ENCODE assay signal across 21 cellular contexts in the genomic region with DNA sequence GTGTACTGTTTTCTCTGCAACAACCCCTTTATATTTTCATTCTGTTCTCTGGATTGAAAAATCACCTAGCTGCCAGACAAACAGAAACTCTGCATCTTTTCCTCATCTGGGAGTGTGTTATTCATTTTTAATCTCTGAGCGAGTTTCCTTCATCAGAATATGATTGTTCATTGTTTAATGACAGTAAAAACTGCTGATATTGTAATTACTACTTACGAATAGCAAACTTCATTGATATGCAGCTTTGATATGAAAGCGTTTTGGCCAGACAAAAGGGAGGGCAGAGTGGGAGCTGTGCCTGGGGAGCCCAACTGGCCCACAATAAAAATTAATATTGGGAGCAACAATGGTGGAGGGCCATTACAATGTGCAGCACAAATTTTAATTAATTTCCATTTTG.
A peak's percentile ranks its signal among the peaks of the same experiment; 100 is the strongest.
DNase-seq lines count a peak whose midpoint lies in the region; ATAC-seq, FAIRE-seq and TF ChIP-seq lines count a peak whose summit lies in the region.
"Had no signal": no experiment of that assay in that cellular context is flagged by ENCODE, and none has a peak within 500 bp of the region (broad histone marks: within the 10 kb centered on the region; RNA-seq: fewer than 3 reads in every experiment).

No MANE protein-coding gene starts in this region.

- no peak overlapping the region for H4K8ac ChIP-seq in IMR-90 (ENCODE audit: low read depth in 2 of 2, low read length in 2 of 2)

- FAIRE-seq in A549 (lab: Jason Lieb, UNC) (no peak), K562 (lab: Jason Lieb, UNC) (no peak)
- FAIRE-seq: A204.1, D721Med, G401.6, GM12891 had no signal

- H3K23ac ChIP-seq in IMR-90 (ENCODE audit: low read depth, low read length) = no peak overlapping the region

- no peak for DNase-seq in A549 (ENCODE audit: low read depth in 1 of 2, low spot score in 1 of 2)
- no peak for DNase-seq in IMR-90
- DNase-seq in K562 (ENCODE audit: extremely low read depth in 1 of 4, low spot score in 3 of 4) = no peak
- peak; percentile 43 for DNase-seq in retina
- no peak for DNase-seq in NCI-H1436 (lab: John Stamatoyannopoulos, UW)
- DNase-seq in activated T-cell treated with anti-CD3 and anti-CD28 coated beads for 4 hours = no peak
- DNase-seq in activated CD4-positive, CD25-positive, alpha-beta regulatory T cell (lab: John Stamatoyannopoulos, UW) = no peak
- DNase-seq: 8988T; AML-193; Caco-2; Calu3; CD4-positive, alpha-beta T cell; CD8-positive, alpha-beta T cell; DMS79 treated with DMSO at 0.1 percent for 48 hours; GF-D8 had no signal

- intact Hi-C loops in IMR-90 (cut with micrococcal nuclease) (no loop called here), K562 (cut with micrococcal nuclease) (no loop called here)

- TF ChIP-seq POLR2A in A549 (IDR thresholded peaks at IDR 0.05; ENCODE audit: low read length) (no peak), IMR-90 (IDR thresholded peaks at IDR 0.05; ENCODE audit: low read depth, low read length) (no peak), K562 (conservative IDR thresholded peaks at IDR 0.05) (no peak)

- H3K4me3 ChIP-seq in A549 (no peak overlapping the region), IMR-90 (ENCODE audit: insufficient read depth, low read depth, low read length) (no peak overlapping the region), K562 (no peak overlapping the region)
- H3K4me3 ChIP-seq: BLaER1 treated with 17β-estradiol and CSF1 and Interleukin-3, amounts not matched to agents 10 nM and 100 nM had no signal

- H3K9me3 ChIP-seq in A549 (no peaks in the 10 kb centered on the region), IMR-90 (ENCODE audit: control insufficient read depth, insufficient read depth, low read length) (no peaks in the 10 kb centered on the region), K562 (replicated peaks; ENCODE audit: control insufficient read depth, insufficient read depth, low read depth, low read length) (no peaks in the 10 kb centered on the region)
- H3K9me3 ChIP-seq: BLaER1 treated with 17β-estradiol and CSF1 and Interleukin-3, amounts not matched to agents 10 nM and 100 nM; Caco-2 had no signal

- no peaks in the 10 kb centered on the region for H4K20me1 ChIP-seq in IMR-90 (ENCODE audit: insufficient read depth, low read length)
- no peaks in the 10 kb centered on the region for H4K20me1 ChIP-seq in K562 (replicated peaks; ENCODE audit: control insufficient read depth, insufficient read depth, low read length)
- H4K20me1 ChIP-seq: BLaER1 treated with 17β-estradiol and CSF1 and Interleukin-3, amounts not matched to agents 10 nM and 100 nM had no signal

- H2AFZ ChIP-seq in IMR-90 (replicated peaks; ENCODE audit: low read length, poor library complexity) = no peak overlapping the region
- H2AFZ ChIP-seq in K562 (ENCODE audit: low read depth, low read length) = no peak overlapping the region

- H4K91ac ChIP-seq in IMR-90 (ENCODE audit: insufficient read depth, low read depth, low read length) = no peak overlapping the region

- no peaks in the 10 kb centered on the region for H3K9me1 ChIP-seq in IMR-90 (ENCODE audit: insufficient read depth, low read length)
- H3K9me1 ChIP-seq in K562 (ENCODE audit: control insufficient read depth, insufficient read depth, low read length) = no peaks in the 10 kb centered on the region

- no peak overlapping the region for H2BK20ac ChIP-seq in IMR-90 (ENCODE audit: low read depth, low read length)

- H3K79me2 ChIP-seq in K562 (ENCODE audit: control insufficient read depth, insufficient read depth, low read length) = no peaks in the 10 kb centered on the region

- H3K27me3 ChIP-seq in IMR-90 (ENCODE audit: control insufficient read depth, insufficient read depth, low read length) (no peaks in the 10 kb centered on the region), K562 (ENCODE audit: control insufficient read depth in 2 of 2, insufficient read depth in 2 of 2, low read length in 2 of 2) (no peaks in the 10 kb centered on the region)
- H3K27me3 ChIP-seq: BLaER1 treated with 17β-estradiol and CSF1 and Interleukin-3, amounts not matched to agents 10 nM and 100 nM had no signal

- H4K5ac ChIP-seq in IMR-90 (ENCODE audit: low read depth, low read length) = no peak overlapping the region

- H3K14ac ChIP-seq in IMR-90 (replicated peaks; ENCODE audit: low read depth, low read length) = no peak overlapping the region

- H3K4me1 ChIP-seq in A549 (no peaks in the 10 kb centered on the region), IMR-90 (ENCODE audit: control insufficient read depth, insufficient read depth, low read length) (no peaks in the 10 kb centered on the region), K562 (replicated peaks in 1 of 2; ENCODE audit: control insufficient read depth in 2 of 2, insufficient read depth in 2 of 2, low read length in 2 of 2) (no peaks in the 10 kb centered on the region)
- H3K4me1 ChIP-seq: Caco-2 had no signal

- CTCF ChIA-PET in A549 (lab: Yijun Ruan, JAX) = no interaction called here
- CTCF ChIA-PET in IMR-90 (lab: Yijun Ruan, JAX) = no interaction called here
- CTCF ChIA-PET in K562 (lab: Yijun Ruan, JAX; ENCODE audit: low intra/inter-chr PET ratio) = no interaction called here

- no peaks in the 10 kb centered on the region for H3K79me1 ChIP-seq in IMR-90 (ENCODE audit: low read depth in 1 of 2, low read length in 2 of 2)

- ATAC-seq in A549 (no peak), IMR-90 (ENCODE audit: low read depth) (no peak), K562 (no peak)
- ATAC-seq: CD8-positive, alpha-beta T cell had no signal

- H2BK120ac ChIP-seq in IMR-90 (ENCODE audit: low read depth, low read length) = no peak overlapping the region

- no peak overlapping the region for H2AK9ac ChIP-seq in IMR-90 (replicated peaks; ENCODE audit: low read depth, low read length, poor library complexity)

- dilution Hi-C loops in IMR-90 (cut with HindIII; ENCODE audit: low sequenced_read_pairs, unreplicated experiment) = no loop called here

- no peaks in the 10 kb centered on the region; the same call in 1 of the 2 replicates for H3K36me3 ChIP-seq in IMR-90 (ENCODE audit: control insufficient read depth, insufficient read depth, low read length)
- no peaks in the 10 kb centered on the region for H3K36me3 ChIP-seq in K562 (ENCODE audit: control insufficient read depth, insufficient read depth, low read length)

- POLR2A ChIA-PET in A549 (lab: Yijun Ruan, JAX) = no interaction called here
- POLR2A ChIA-PET in IMR-90 (lab: Charles Lee; ENCODE audit: unreplicated experiment) = no interaction called here
- POLR2A ChIA-PET in K562 (lab: Yijun Ruan, JAX) = interaction anchor here (0.6 kb wide), 1 partner anchor 121 kb away, joined by 3 read pairs; no protein-coding TSS in a partner anchor

- H2BK5ac ChIP-seq in IMR-90 (ENCODE audit: low read depth, low read length, poor library complexity, severe bottlenecking) = no peak overlapping the region

- no peak overlapping the region for H2AK5ac ChIP-seq in IMR-90 (ENCODE audit: low read depth, low read length)

- TF ChIP-seq EP300 in A549 (IDR thresholded peaks at IDR 0.05) (no peak), K562 (IDR thresholded peaks at IDR 0.05; ENCODE audit: low read length) (no peak)

- no peak overlapping the region for H3K56ac ChIP-seq in IMR-90 (ENCODE audit: extremely low read depth, insufficient read depth, low read length)

- H3K27ac ChIP-seq in A549 (no peak overlapping the region), IMR-90 (ENCODE audit: insufficient read depth, low read length) (no peak overlapping the region), K562 (ENCODE audit: extremely low read depth, low read depth, low read length) (no peak overlapping the region)
- H3K27ac ChIP-seq: BLaER1 treated with 17β-estradiol and CSF1 and Interleukin-3, amounts not matched to agents 10 nM and 100 nM; C4-2B had no signal

- H3K4ac ChIP-seq in IMR-90 (ENCODE audit: low read depth, low read length) = no peak overlapping the region

- no peak for TF ChIP-seq CTCF in A549 (IDR thresholded peaks at IDR 0.05)
- no peak for TF ChIP-seq CTCF in IMR-90 (conservative IDR thresholded peaks at IDR 0.05; ENCODE audit: low read depth, low read length)
- no peak for TF ChIP-seq CTCF in K562 (IDR thresholded peaks at IDR 0.05 in 2 of 3, conservative IDR thresholded peaks at IDR 0.05 in 1 of 3; ENCODE audit: insufficient read depth in 2 of 3, low read depth in 1 of 3, low read length in 3 of 3)

- no peak overlapping the region for H3K18ac ChIP-seq in IMR-90 (ENCODE audit: low read depth, low read length)

- no peak overlapping the region for H3K9ac ChIP-seq in IMR-90 (ENCODE audit: low read depth, low read length)
- no peak overlapping the region for H3K9ac ChIP-seq in K562 (ENCODE audit: insufficient read depth in 1 of 2, low read depth in 2 of 2, low read length in 2 of 2)
- H3K9ac ChIP-seq: BLaER1 treated with 17β-estradiol and CSF1 and Interleukin-3, amounts not matched to agents 10 nM and 100 nM had no signal

- WGBS in A549 (ENCODE audit: missing lambda C conversion rate) = 86% methylated on average over 3 of the region's 3 CpGs
- no CpG with 5 or more reads among the region's 3 CpGs for WGBS in IMR-90 (ENCODE audit: extremely low coverage in 2 of 2, insufficient read length in 1 of 2), 2 experiments
- WGBS in K562 (ENCODE audit: insufficient coverage, low coverage, missing lambda C conversion rate) = 44% methylated on average over 3 of the region's 3 CpGs

- TF ChIP-seq RAD21 in A549 (conservative IDR thresholded peaks at IDR 0.05 in 1 of 2, IDR thresholded peaks at IDR 0.05 in 1 of 2) (no peak), IMR-90 (IDR thresholded peaks at IDR 0.05; ENCODE audit: low read length) (no peak), K562 (CRISPR knock-in tag; conservative IDR thresholded peaks at IDR 0.05 in 1 of 2, IDR thresholded peaks at IDR 0.05 in 1 of 2) (no peak)

- no peak overlapping the region for H2BK15ac ChIP-seq in IMR-90 (ENCODE audit: low read depth, low read length)

- H3K4me2 ChIP-seq in A549 = no peak overlapping the region
- H3K4me2 ChIP-seq in IMR-90 (ENCODE audit: low read depth, low read length) = no peak overlapping the region
- no peak overlapping the region for H3K4me2 ChIP-seq in K562 (ENCODE audit: insufficient read depth, low read length)
- H3K4me2 ChIP-seq: BLaER1 treated with 17β-estradiol and CSF1 and Interleukin-3, amounts not matched to agents 10 nM and 100 nM had no signal

- in situ Hi-C loops in IMR-90 (cut with MboI; ENCODE audit: low sequenced_read_pairs) (no loop called here), K562 (cut with MboI) (no loop called here)

- BruUV-seq in IMR-90 (replicated peaks; lab: Mats Ljungman, UMichigan) = no TSS peak
- no TSS peak for BruUV-seq in K562 (replicated peaks; lab: Mats Ljungman, UMichigan)

TF ChIP-seq in A549, 52 proteins besides CTCF, POLR2A, EP300 and RAD21:
- TF ChIP-seq MAFK (IDR thresholded peaks at IDR 0.05; ENCODE audit: partially characterized antibody) = peak; percentile 71
- TF ChIP-seq NFE2L2 (conservative IDR thresholded peaks at IDR 0.05; ENCODE audit: low read length) = no peak
TF ChIP-seq in A549: peak in this region for 1.

TF ChIP-seq in IMR-90, 13 proteins besides CTCF, POLR2A, EP300 and RAD21 (continues in another document):
- no peak for TF ChIP-seq FOS (IDR thresholded peaks at IDR 0.05; ENCODE audit: low read depth, low read length)
- TF ChIP-seq BHLHE40 (IDR thresholded peaks at IDR 0.05; ENCODE audit: low read depth, low read length) = no peak

TF ChIP-seq in K562, 482 proteins besides CTCF, POLR2A, EP300 and RAD21 (continues in another document):
- no peak for TF ChIP-seq ILF3 (IDR thresholded peaks at IDR 0.05; ENCODE audit: borderline replicate concordance)
- no peak for TF ChIP-seq KAT8 (IDR thresholded peaks at IDR 0.05; ENCODE audit: low read depth)
- TF ChIP-seq KDM4B (IDR thresholded peaks at IDR 0.05; ENCODE audit: borderline replicate concordance in 2 of 2, low read depth in 1 of 2) = no peak
